Comparison of ENCODE assay signal across 8 cellular contexts in genomic region chr14:73058224-73058922, GRCh38. TPM values are rescaled to one million over a fixed set of nuclear protein-coding genes. Genes with fewer than 3 reads are reported as not detected.
A peak's percentile ranks its signal among the peaks of the same experiment; 100 is the strongest.
DNase-seq lines count a peak whose midpoint lies in the region; ATAC-seq and TF ChIP-seq lines count a peak whose summit lies in the region.

Gene RBM25 (plus strand): TSS chr14:73058534. CDS start chr14:73071642, 13,108 bp downstream.

- intact Hi-C loops in Panc1 (cut with micrococcal nuclease; ENCODE audit: unreplicated experiment), result no loop called here

- H3K4me1 ChIP-seq in DND-41 (ENCODE audit: insufficient read depth, low read length) (peaks cover 36% of the 10 kb centered on the region), Panc1 (ENCODE audit: control insufficient read depth, insufficient read depth, low read length) (no peaks in the 10 kb centered on the region), mucosa of stomach (ENCODE audit: control insufficient read depth, insufficient read depth, low read length) (peaks cover 12% of the 10 kb centered on the region)

- in situ Hi-C loops in Panc1 (cut with HindIII; ENCODE audit: low pct_unique_long_range_greater_than_20kb, low sequenced_read_pairs), result no loop called here

- H3K36me3 ChIP-seq in DND-41 (ENCODE audit: insufficient read depth, low read length), result peaks cover 26% of the 10 kb centered on the region
- peaks cover 26% of the 10 kb centered on the region for H3K36me3 ChIP-seq in KOPT-K1 (ENCODE audit: insufficient read depth, low read length)
- peaks cover 5% of the 10 kb centered on the region; the same call in 1 of the 2 replicates for H3K36me3 ChIP-seq in Panc1 (ENCODE audit: control insufficient read depth, insufficient read depth, low read length)
- no peaks in the 10 kb centered on the region for H3K36me3 ChIP-seq in mucosa of stomach (ENCODE audit: control insufficient read depth, insufficient read depth, low read length)

- no TSS peak for BruUV-seq in Panc1 (replicated peaks; lab: Mats Ljungman, UMichigan)

- ATAC-seq in DND-41 (ENCODE audit: insufficient read depth, low read depth) (peak; percentile 96), GM21825 (IDR thresholded peaks at IDR 0.05; ENCODE audit: unreplicated experiment) (peak; percentile 95), Panc1 (peak; percentile 99), esophagus mucosa (peak; percentile 99)
- ATAC-seq in activated T-cell treated with anti-CD3 and anti-CD28 coated beads, Interleukin-2, amount 50 U/mL, for 4 hours, result peak; percentile 97 to 98

- H3K9ac ChIP-seq in DND-41 (ENCODE audit: low read depth, low read length) (peak within 1 kb of the TSS; percentile 79), mucosa of stomach (ENCODE audit: low read length) (peak within 1 kb of the TSS; percentile 99)

- H3K27me3 Mint-ChIP-seq in activated T-cell treated with anti-CD3 and anti-CD28 coated beads, Interleukin-2, amount 50 U/mL, for 4 hours (ENCODE audit: low read depth), result no peaks in the 10 kb centered on the region

- peaks cover 12% of the 10 kb centered on the region for H3K36me3 Mint-ChIP-seq in activated T-cell treated with anti-CD3 and anti-CD28 coated beads, Interleukin-2, amount 50 U/mL, for 4 hours (ENCODE audit: insufficient read depth)

- H2AFZ ChIP-seq in DND-41 (ENCODE audit: low read depth, low read length), result peak within 1 kb of the TSS; percentile 92

- H3K4me1 Mint-ChIP-seq in activated T-cell treated with anti-CD3 and anti-CD28 coated beads, Interleukin-2, amount 50 U/mL, for 4 hours (ENCODE audit: low read depth), result peaks cover 42% of the 10 kb centered on the region

- DNase-seq in DND-41 (peak; percentile 98), Panc1 (ENCODE audit: low read depth, low spot score) (peak; percentile 88)
- peak; percentile 92 for DNase-seq in activated T-cell treated with anti-CD3 and anti-CD28 coated beads, Interleukin-2, amount 50 U/mL, for 4 hours
- DNase-seq in stimulated activated CD8-positive, alpha-beta memory T cell treated with anti-CD3 and anti-CD28 coated beads, Interleukin-7, amount 100 ng/mL, for 1 hour (ENCODE audit: low read depth in 2 of 2), result peak; percentile 84 to 88

- H3K79me2 ChIP-seq in DND-41 (ENCODE audit: insufficient read depth, low read length), result peaks cover 55% of the 10 kb centered on the region

- H3K27ac ChIP-seq in DND-41 (ENCODE audit: low read length) (peak within 1 kb of the TSS; percentile 92), KOPT-K1 (ENCODE audit: low read depth, low read length, poor library complexity, severe bottlenecking) (peak within 1 kb of the TSS; percentile 87), Panc1 (ENCODE audit: low read length) (peak within 1 kb of the TSS; percentile 99)

- peaks cover 36% of the 10 kb centered on the region for H4K20me1 ChIP-seq in DND-41 (ENCODE audit: insufficient read depth, low read length)

- peak within 1 kb of the TSS; percentile 78 for H3K4me2 ChIP-seq in DND-41 (ENCODE audit: insufficient read depth, low read length)

- CTCF ChIA-PET in Panc1 (lab: Charles Lee), result no interaction called here

- no peak within 1 kb of the TSS for H3K4me3 Mint-ChIP-seq in activated T-cell treated with anti-CD3 and anti-CD28 coated beads, Interleukin-2, amount 50 U/mL, for 4 hours

- POLR2A ChIA-PET in Panc1 (lab: Charles Lee), result interaction anchor here (0.6 to 1.1 kb wide), 8 partner anchors 9 to 401 kb away, joined by 3 to 8 read pairs (median 3); partner anchors contain the start of genes PSEN1 and ZFYVE1

- TF ChIP-seq CTCF in DND-41 (IDR thresholded peaks at IDR 0.05; ENCODE audit: borderline replicate concordance, extremely low read depth, low read length, poor library complexity, severe bottlenecking), result no peak
- TF ChIP-seq CTCF in Panc1 (IDR thresholded peaks at IDR 0.05), result no peak

- H3K9me3 ChIP-seq in DND-41 (ENCODE audit: insufficient read depth, low read length, severe bottlenecking), result no peaks in the 10 kb centered on the region
- H3K9me3 ChIP-seq in KOPT-K1 (ENCODE audit: insufficient read depth, low read length, poor library complexity, severe bottlenecking), result no peaks in the 10 kb centered on the region
- no peaks in the 10 kb centered on the region for H3K9me3 ChIP-seq in Panc1 (ENCODE audit: control insufficient read depth, insufficient read depth, low read depth, low read length)
- no peaks in the 10 kb centered on the region for H3K9me3 ChIP-seq in mucosa of stomach (ENCODE audit: control insufficient read depth, low read length)

- H3K27me3 ChIP-seq in DND-41 (ENCODE audit: insufficient read depth, low read length, poor library complexity), result no peaks in the 10 kb centered on the region
- no peaks in the 10 kb centered on the region for H3K27me3 ChIP-seq in Panc1 (ENCODE audit: control insufficient read depth, insufficient read depth, low read length)
- no peaks in the 10 kb centered on the region for H3K27me3 ChIP-seq in mucosa of stomach (ENCODE audit: control insufficient read depth, insufficient read depth, low read length)

- no peaks in the 10 kb centered on the region for H3K9me3 Mint-ChIP-seq in activated T-cell treated with anti-CD3 and anti-CD28 coated beads, Interleukin-2, amount 50 U/mL, for 4 hours

- peak within 1 kb of the TSS; percentile 67 to 68 for H3K4me3 ChIP-seq in DND-41 (ENCODE audit: low read depth in 1 of 2, low read length in 2 of 2)
- peak within 1 kb of the TSS; percentile 94 to 96 for H3K4me3 ChIP-seq in Panc1 (ENCODE audit: low read depth in 2 of 2, low read length in 2 of 2)
- peak within 1 kb of the TSS; percentile 92 for H3K4me3 ChIP-seq in mucosa of stomach (ENCODE audit: low read length)

RNA-seq across cellular contexts. Expression of gene RBM25, which starts in this region (rescaled TPM):
- total RNA-seq in Panc1 (2021; ENCODE audit: unreplicated experiment) (59.7 TPM), esophagus mucosa (35.1 TPM)
- 25.0 TPM for polyA plus RNA-seq in Panc1 (2012; ENCODE audit: insufficient read length)
- total RNA-seq in activated T-cell treated with anti-CD3 and anti-CD28 coated beads, Interleukin-2, amount 50 U/mL, for 4 hours, result 100 to 1,000 TPM; 117 to 123 (median 121) TPM

Comparison
In these comparisons a context has a peak if more than half of its experiments do, and no peak if none do; other contexts are left out.
1. Peak in every context shown above with its lines: DNase-seq, ATAC-seq, H3K4me3 ChIP-seq and H3K27ac ChIP-seq.